23 cellular contexts compared by ENCODE assay signal in the genomic region with DNA sequence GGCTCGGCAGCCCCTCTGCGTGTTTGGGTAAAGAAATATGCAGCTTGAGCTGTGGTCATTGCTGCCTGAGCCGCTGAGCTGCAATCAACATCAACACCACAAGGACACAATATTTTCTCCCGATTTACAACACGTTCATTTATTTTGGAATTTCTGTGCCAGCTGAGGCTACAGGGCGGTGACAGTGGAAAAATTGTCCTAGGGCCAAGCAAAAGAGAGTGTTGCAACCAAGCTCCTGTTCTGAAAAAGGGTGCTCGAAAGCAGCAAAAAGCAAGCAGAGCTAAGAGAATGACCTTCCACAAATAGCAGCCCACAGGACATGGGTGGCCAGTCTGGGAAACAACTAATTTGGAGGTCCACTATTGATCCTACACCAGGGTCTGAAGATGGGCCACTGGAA. TPM values are rescaled to one million over a fixed set of nuclear protein-coding genes. Genes with fewer than 3 reads are reported as not detected.
"Had no signal": no experiment of that assay in that cellular context is flagged by ENCODE, and none has a peak within 500 bp of the region (broad histone marks: within the 10 kb centered on the region; RNA-seq: fewer than 3 reads in every experiment).

No MANE protein-coding gene starts in this region.

- H3K4me1 ChIP-seq: SJSA1 had no signal

- DNase-seq: Kasumi-1, MM.1S, NCI-H1092 treated with DMSO at 0.1 percent for 48 hours, NCI-H1436, NCI-H187, NCI-H2029, NCI-H2081 treated with DMSO at 0.1 percent for 48 hours, NCI-H2171, NCI-H226, NCI-H446, NCI-H510A, NCI-H524 treated with DMSO at 0.1 percent for 48 hours, NCI-H69, NCI-H774, Right ventricle myocardium superior, RPMI8226, SIG-M5, SW 1271 had no signal

- FAIRE-seq: K562, RCC 7860 had no signal

- H3K9me3 ChIP-seq: SJSA1 had no signal

- H3K4me3 ChIP-seq: K562, SJSA1, SK-N-MC had no signal

- H3K9ac ChIP-seq: KMS-11 had no signal

- H3K36me3 ChIP-seq: SJSA1 had no signal

- H3K4me2 ChIP-seq: KMS-11 had no signal

- H3K27ac ChIP-seq: KMS-11, SJSA1, SK-N-MC had no signal

RNA-seq across cellular contexts. Expression of a gene that starts 35.4 kb away (rescaled TPM):
- total RNA-seq: K562 had no signal
- polyA plus RNA-seq: K562 had no signal
